In genomic region chrX:125709074-125709473, GRCh38 we compare ENCODE assay signal across 9 cellular contexts.
"Had no signal": no experiment of that assay in that cellular context is flagged by ENCODE, and none has a peak within 500 bp of the region (broad histone marks: within the 10 kb centered on the region; RNA-seq: fewer than 3 reads in every experiment).

No MANE protein-coding gene starts in this region.

- DNase-seq: GM23248, GOT3, H7, H9, HCEC 1CT, HFFc6 had no signal

- H3K4me3 ChIP-seq: GM23248, GM23338, HAP-1 had no signal

- ATAC-seq: GM23338, HCT116 had no signal

- H3K27ac ChIP-seq: GM23248 had no signal

- H3K36me3 ChIP-seq: HAP-1 had no signal

- H2AFZ ChIP-seq: GM23248, GM23338 had no signal

- H3K4me2 ChIP-seq: GM23338 had no signal

- H3K9ac ChIP-seq: GM23248 had no signal
